In the genomic region with DNA sequence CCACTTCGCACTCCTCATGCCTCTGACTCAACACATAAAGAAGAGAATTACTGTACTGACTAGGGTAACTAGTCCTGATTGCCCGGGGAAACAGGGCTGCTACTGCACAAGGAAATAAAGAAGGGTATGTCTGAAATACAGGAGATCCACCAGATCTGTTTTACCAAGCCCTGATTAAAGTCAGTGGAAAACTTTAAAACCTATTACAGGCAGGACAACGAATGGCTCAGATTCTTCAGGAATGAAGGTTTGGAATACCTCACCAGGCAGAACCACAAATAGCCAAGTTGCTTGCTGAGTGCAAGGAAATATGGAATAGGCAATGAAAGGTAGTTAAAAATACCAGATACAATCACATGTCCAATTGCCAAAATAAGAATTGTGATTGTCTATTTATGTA, we compare ENCODE assay signal across 24 cellular contexts. TPM values are rescaled to one million over a fixed set of nuclear protein-coding genes. Genes with fewer than 3 reads are reported as not detected.
DNase-seq lines count a peak whose midpoint lies in the region; ATAC-seq and TF ChIP-seq lines count a peak whose summit lies in the region.
"Had no signal": no experiment of that assay in that cellular context is flagged by ENCODE, and none has a peak within 500 bp of the region (broad histone marks: within the 10 kb centered on the region; RNA-seq: fewer than 3 reads in every experiment).

No MANE protein-coding gene starts in this region.

- H3K27ac Mint-ChIP-seq in activated CD4-positive, alpha-beta T cell treated with anti-CD3 and anti-CD28 coated beads, Interleukin-2, amount 10 ng/mL, durations not matched to agents 24 days and 14 days = peak overlapping the region; percentile 7
- peak overlapping the region; percentile 21 for H3K27ac Mint-ChIP-seq in nephron progenitor cell

- TF ChIP-seq CTCF in nephron progenitor cell (IDR thresholded peaks at IDR 0.05) (no peak), suprapubic skin (IDR thresholded peaks at IDR 0.05) (no peak)

- in situ Hi-C loops in SK-MEL-5 (cut with HindIII; ENCODE audit: low pct_unique_long_range_greater_than_20kb, low sequenced_read_pairs) = no loop called here

- no peak for DNase-seq in activated CD4-positive, alpha-beta T cell treated with anti-CD3 and anti-CD28 coated beads, Interleukin-2, amount 10 ng/mL, durations not matched to agents 24 days and 14 days
- DNase-seq in activated CD4-positive, alpha-beta T cell treated with anti-CD3 and anti-CD28 coated beads, Interleukin-2, amount 50 U/mL, for 1 hour = no peak
- DNase-seq in SK-MEL-5 (ENCODE audit: low read depth, low spot score) (peak; percentile 17), nephron progenitor cell (no peak), NCI-H1694 treated with DMSO at 0.1 percent for 48 hours (lab: John Stamatoyannopoulos, UW) (no peak), suprapubic skin (ENCODE audit: low spot score in 2 of 2) (no peak), C1 segment of cervical spinal cord (lab: John Stamatoyannopoulos, UW) (no peak)
- DNase-seq: 8988T; Calu3; CD8-positive, alpha-beta memory T cell; GDM1; GOT3; KBM-7; NCI-H1105; NCI-H146; NCI-H2029 treated with DMSO at 0.1 percent for 48 hours; NCI-H226; NCI-H510A treated with DMSO at 0.1 percent for 48 hours; NCI-H748 treated with DMSO at 0.1 percent for 48 hours; PC-9; RPMI8226 had no signal

- no peak for TF ChIP-seq EP300 in suprapubic skin (IDR thresholded peaks at IDR 0.05)

- H3K4me1 Mint-ChIP-seq in activated CD4-positive, alpha-beta T cell treated with anti-CD3 and anti-CD28 coated beads, Interleukin-2, amount 10 ng/mL, durations not matched to agents 24 days and 14 days = peaks cover 3% of the 10 kb centered on the region
- H3K4me1 Mint-ChIP-seq in nephron progenitor cell = peaks cover 22% of the 10 kb centered on the region

- no peak overlapping the region for H3K4me3 ChIP-seq in suprapubic skin
- H3K4me3 ChIP-seq: BLaER1 treated with 17β-estradiol and CSF1 and Interleukin-3, amounts not matched to agents 10 nM and 100 nM; PC-9 had no signal

- H3K27me3 Mint-ChIP-seq in activated CD4-positive, alpha-beta T cell treated with anti-CD3 and anti-CD28 coated beads, Interleukin-2, amount 10 ng/mL, durations not matched to agents 24 days and 14 days = no peaks in the 10 kb centered on the region
- no peaks in the 10 kb centered on the region for H3K27me3 Mint-ChIP-seq in nephron progenitor cell (ENCODE audit: low read depth, poor library complexity)
- H3K27me3 Mint-ChIP-seq: CD8-positive, alpha-beta memory T cell had no signal

- no peak overlapping the region for H3K27ac ChIP-seq in suprapubic skin
- H3K27ac ChIP-seq: BLaER1 treated with 17β-estradiol and CSF1 and Interleukin-3, amounts not matched to agents 10 nM and 100 nM; PC-9 had no signal

- no peaks in the 10 kb centered on the region for H3K27me3 ChIP-seq in suprapubic skin
- H3K27me3 ChIP-seq: BLaER1 treated with 17β-estradiol and CSF1 and Interleukin-3, amounts not matched to agents 10 nM and 100 nM had no signal

- H3K36me3 ChIP-seq in suprapubic skin = peaks cover 42% of the 10 kb centered on the region

- TF ChIP-seq POLR2A in suprapubic skin (IDR thresholded peaks at IDR 0.05) = no peak

- H3K9me3 Mint-ChIP-seq in activated CD4-positive, alpha-beta T cell treated with anti-CD3 and anti-CD28 coated beads, Interleukin-2, amount 10 ng/mL, durations not matched to agents 24 days and 14 days = no peaks in the 10 kb centered on the region
- H3K9me3 Mint-ChIP-seq in nephron progenitor cell = peaks cover 11% of the 10 kb centered on the region
- H3K9me3 Mint-ChIP-seq: CD8-positive, alpha-beta memory T cell had no signal

- peaks cover 44% of the 10 kb centered on the region for H3K36me3 Mint-ChIP-seq in activated CD4-positive, alpha-beta T cell treated with anti-CD3 and anti-CD28 coated beads, Interleukin-2, amount 10 ng/mL, durations not matched to agents 24 days and 14 days (ENCODE audit: low read depth)
- H3K36me3 Mint-ChIP-seq in nephron progenitor cell (ENCODE audit: low read depth) = peaks cover 13% of the 10 kb centered on the region

- peak; percentile 71 for ATAC-seq in esophagus mucosa
- ATAC-seq: HCT116 had no signal

- H3K9me3 ChIP-seq in suprapubic skin = no peaks in the 10 kb centered on the region
- H3K9me3 ChIP-seq: BLaER1 treated with 17β-estradiol and CSF1 and Interleukin-3, amounts not matched to agents 10 nM and 100 nM had no signal

- H3K4me3 Mint-ChIP-seq in activated CD4-positive, alpha-beta T cell treated with anti-CD3 and anti-CD28 coated beads, Interleukin-2, amount 10 ng/mL, durations not matched to agents 24 days and 14 days = no peak overlapping the region
- H3K4me3 Mint-ChIP-seq in nephron progenitor cell = no peak overlapping the region
- H3K4me3 Mint-ChIP-seq: CD8-positive, alpha-beta memory T cell had no signal

- 91% methylated on average over 3 of the region's 3 CpGs for WGBS in suprapubic skin

- intact Hi-C loops in activated CD4-positive, alpha-beta T cell treated with anti-CD3 and anti-CD28 coated beads, Interleukin-2, amount 10 ng/mL, durations not matched to agents 24 days and 14 days (cut with micrococcal nuclease) = no loop called here

- H3K4me1 ChIP-seq in suprapubic skin = no peaks in the 10 kb centered on the region
- H3K4me1 ChIP-seq: BLaER1 treated with 17β-estradiol and CSF1 and Interleukin-3, amounts not matched to agents 10 nM and 100 nM had no signal

RNA-seq across cellular contexts. Expression of gene LAMTOR3, which starts 17.3 kb away (rescaled TPM):
- 28.0 and 32.8 TPM in 2 replicates for total RNA-seq in activated CD4-positive, alpha-beta T cell treated with anti-CD3 and anti-CD28 coated beads, Interleukin-2, amount 10 ng/mL, durations not matched to agents 24 days and 14 days
- total RNA-seq in SK-MEL-5 (2014; rRNA removed; shearing (Covaris generic)) = 64.0 and 65.0 TPM in 2 replicates
- polyA plus RNA-seq in SK-MEL-5 (2015; cell fraction: cytosol; rRNA removed) = 37.8 and 41.6 TPM in 2 replicates
- polyA plus RNA-seq in SK-MEL-5 (2015; cell fraction: nucleus; rRNA removed) = 28.6 and 34.9 TPM in 2 replicates
- total RNA-seq in esophagus mucosa = 36.8 TPM
- total RNA-seq in suprapubic skin = 10 to 100 TPM; 34.4 to 49.5 (median 39.3) TPM
